Comparison of ENCODE assay signal across 36 cellular contexts in genomic region chr7:30665449-30665848, GRCh38. TPM values are rescaled to one million over a fixed set of nuclear protein-coding genes. Genes with fewer than 3 reads are reported as not detected.
"Had no signal": no experiment of that assay in that cellular context is flagged by ENCODE, and none has a peak within 500 bp of the region (broad histone marks: within the 10 kb centered on the region; RNA-seq: fewer than 3 reads in every experiment).

No MANE protein-coding gene starts in this region.

- H3K4me3 ChIP-seq: adrenal gland, body of pancreas, breast epithelium had no signal

- H3K9me3 ChIP-seq: adrenal gland, body of pancreas, breast epithelium had no signal

- DNase-seq: activated B cell treated with CpG ODN at 0.5 μM for 24 hours; activated CD4-positive, alpha-beta memory T cell treated with anti-CD3 and anti-CD28 coated beads for 36 hours; activated CD4-positive, alpha-beta T cell treated with anti-CD3 and anti-CD28 coated beads for 4 hours; activated CD4-positive, alpha-beta T cell treated with anti-CD3 and anti-CD28 coated beads, Interleukin-2, amount 10 ng/mL, durations not matched to agents 24 days and 14 days; activated CD4-positive, alpha-beta T cell treated with anti-CD3 and anti-CD28 coated beads, Interleukin-2, amount 50 U/mL, for 1 hour; activated CD4-positive, alpha-beta T cell treated with anti-CD3 and anti-CD28 coated beads, Interleukin-2, amount 50 U/mL, for 4 hours; activated CD4-positive, CD25-positive, alpha-beta regulatory T cell treated with anti-CD3 and anti-CD28 coated beads, Interleukin-2, amount 50 U/mL, for 72 hours; activated CD8-positive, alpha-beta memory T cell treated with anti-CD3 and anti-CD28 coated beads, Interleukin-2, amount 50 U/mL, for 4 hours; activated CD8-positive, alpha-beta T cell treated with anti-CD3 and anti-CD28 coated beads for 36 hours; activated effector memory CD4-positive, alpha-beta T cell treated with anti-CD3 and anti-CD28 coated beads, Interleukin-2, amount 50 U/mL, for 16 hours; activated gamma-delta T cell treated with Interleukin-2 at 50 U/mL for 16 hours; activated naive CD4-positive, alpha-beta T cell; activated naive CD4-positive, alpha-beta T cell treated with anti-CD3 and anti-CD28 coated beads for 36 hours; activated naive CD4-positive, alpha-beta T cell treated with anti-CD3 and anti-CD28 coated beads, Interleukin-2, amount 50 U/mL, for 16 hours; activated naive CD8-positive, alpha-beta T cell treated with anti-CD3 and anti-CD28 coated beads for 36 hours; activated T-cell treated with anti-CD3 and anti-CD28 coated beads for 4 hours; activated T-cell treated with anti-CD3 and anti-CD28 coated beads, Interleukin-2, amount 50 U/mL, for 1 hour; activated T-cell treated with anti-CD3 and anti-CD28 coated beads, Interleukin-2, amount 50 U/mL, for 4 hours; activated T-cell treated with anti-CD3 and anti-CD28 coated beads, Interleukin-2, amount 50 U/mL, for 72 hours; adrenal gland; amniotic stem cell; body of pancreas; brain microvascular endothelial cell; central memory CD4-positive, alpha-beta T cell; T-helper 1 cell; T-helper 2 cell; T-helper 9 cell had no signal

- H3K27ac ChIP-seq: adrenal gland, body of pancreas, brain microvascular endothelial cell, breast epithelium, VCaP had no signal

- FAIRE-seq: astrocyte, TTC549 had no signal

- H3K4me1 ChIP-seq: adrenal gland, body of pancreas, breast epithelium had no signal

- H3K36me3 ChIP-seq: adrenal gland, brain microvascular endothelial cell, breast epithelium had no signal

- H3K27me3 ChIP-seq: adrenal gland, body of pancreas, brain microvascular endothelial cell, breast epithelium had no signal

- ATAC-seq: activated CD8-positive, alpha-beta T cell treated with anti-CD3 and anti-CD28 coated beads for 36 hours; activated naive CD4-positive, alpha-beta T cell treated with anti-CD3 and anti-CD28 coated beads, Interleukin-2, amount 50 U/mL, for 72 hours; activated T-cell treated with anti-CD3 and anti-CD28 coated beads, Interleukin-2, amount 50 U/mL, for 4 hours; activated T-cell treated with anti-CD3 and anti-CD28 coated beads, Interleukin-2, amount 50 U/mL, for 72 hours; activated T-helper 17 cell treated with anti-CD3 and anti-CD28 coated beads, Interleukin-2, amount 50 U/mL, for 72 hours; body of pancreas had no signal

RNA-seq across cellular contexts. Expression of gene CRHR2, which starts 16.8 kb away (rescaled TPM):
- total RNA-seq: activated B cell treated with CpG ODN at 0.5 μM for 24 hours; activated CD4-positive, alpha-beta T cell treated with anti-CD3 and anti-CD28 coated beads, Interleukin-2, amount 10 ng/mL, durations not matched to agents 24 days and 14 days; activated CD8-positive, alpha-beta memory T cell treated with anti-CD3 and anti-CD28 coated beads for 36 hours; activated CD8-positive, alpha-beta T cell treated with anti-CD3 and anti-CD28 coated beads for 36 hours; activated naive CD4-positive, alpha-beta T cell treated with anti-CD3 and anti-CD28 coated beads for 36 hours; activated naive CD4-positive, alpha-beta T cell treated with anti-CD3 and anti-CD28 coated beads, Interleukin-2, amount 50 U/mL, for 72 hours; activated naive CD8-positive, alpha-beta T cell treated with anti-CD3 and anti-CD28 coated beads for 36 hours; activated T-cell treated with anti-CD3 and anti-CD28 coated beads, Interleukin-2, amount 50 U/mL, for 4 hours; activated T-cell treated with anti-CD3 and anti-CD28 coated beads, Interleukin-2, amount 50 U/mL, for 72 hours; activated T-helper 1 cell treated with anti-CD3 and anti-CD28 coated beads, Interleukin-12 subunit alpha, Interleukin-12 subunit beta, Interleukin-2, Interleukin-4 antibody, amounts not matched to agents 30 ng/mL and 10 ng/mL and 1 ng/mL, durations not matched to agents 14 hours and 24 hours and 36 hours; activated T-helper 17 cell treated with anti-CD3 and anti-CD28 coated beads, Interleukin-2, amount 50 U/mL, for 72 hours; astrocyte had no signal
- polyA plus RNA-seq: aorta had no signal
